8 cellular contexts compared by ENCODE assay signal in the genomic region with DNA sequence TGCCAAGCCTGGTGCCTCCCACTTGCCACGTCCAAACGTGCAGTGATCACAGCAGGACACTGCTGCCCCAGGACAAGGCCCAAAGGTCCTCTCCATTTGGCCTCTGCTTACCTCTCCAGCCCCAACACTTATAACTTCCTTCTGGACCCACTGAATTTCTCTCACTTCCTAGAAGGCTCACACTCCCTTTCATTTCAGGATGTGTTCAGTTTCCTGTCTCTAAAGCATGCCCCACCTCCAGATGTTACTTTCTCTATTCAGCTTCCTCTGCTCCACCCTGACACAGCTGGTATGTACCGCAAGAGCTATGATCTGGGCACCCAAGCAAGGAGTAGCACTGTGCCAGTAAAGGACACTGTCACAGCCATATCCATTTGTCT. TPM values are rescaled to one million over a fixed set of nuclear protein-coding genes. Genes with fewer than 3 reads are reported as not detected.
DNase-seq lines count a peak whose midpoint lies in the region; ATAC-seq and TF ChIP-seq lines count a peak whose summit lies in the region.

No MANE protein-coding gene starts in this region.

- peaks cover 3 to 5% of the 10 kb centered on the region in 2 donors for H3K36me3 Mint-ChIP-seq in CD14-positive monocyte

- intact Hi-C loops in CD14-positive monocyte (cut with micrococcal nuclease): no loop called here

- no peak overlapping the region for H2AK5ac ChIP-seq in trophoblast cell (ENCODE audit: low read length)

- no peak overlapping the region for H3K4me2 ChIP-seq in trophoblast cell (ENCODE audit: low read length)

- no peak overlapping the region for H4K91ac ChIP-seq in trophoblast cell (ENCODE audit: low read depth, low read length)

- H3K4me3 Mint-ChIP-seq in CD14-positive monocyte: peak overlapping the region; percentile 88 to 95

- H3K9me3 Mint-ChIP-seq in CD14-positive monocyte: peaks cover 0 to 9% (median 6%) of the 10 kb centered on the region in 7 donors

- peaks cover 1 to 2% (median 2%) of the 10 kb centered on the region in 3 donors for H3K27me3 Mint-ChIP-seq in CD14-positive monocyte (ENCODE audit: low read depth in 3 of 3)

- WGBS in trophoblast cell (ENCODE audit: extremely low coverage, insufficient coverage, insufficient read length): no CpG with 5 or more reads among the region's 3 CpGs

- no peaks in the 10 kb centered on the region for H3K79me1 ChIP-seq in trophoblast cell (ENCODE audit: low read length)

- H2BK12ac ChIP-seq in trophoblast cell (ENCODE audit: low read length): no peak overlapping the region

- no peak overlapping the region for H3K27ac ChIP-seq in trophoblast cell (ENCODE audit: low read depth, low read length)

- H3K23ac ChIP-seq in trophoblast cell (ENCODE audit: low read length): no peak overlapping the region

- H3K18ac ChIP-seq in trophoblast cell (ENCODE audit: low read length): no peak overlapping the region

- no peak overlapping the region for H2AFZ ChIP-seq in trophoblast cell (ENCODE audit: insufficient read depth, low read length, poor library complexity)

- peaks cover 2% of the 10 kb centered on the region for H3K79me2 ChIP-seq in trophoblast cell (ENCODE audit: control insufficient read depth, insufficient read depth, low read length, poor library complexity)

- DNase-seq in CD14-positive monocyte (ENCODE audit: low spot score) (peak; percentile 56), fibroblast of peridontal ligament (ENCODE audit: extremely low read depth) (peak; percentile 27), trophoblast cell (no peak), mucosa of gallbladder (ENCODE audit: low spot score) (no peak)
- peak; percentile 13 for DNase-seq in activated CD4-positive, alpha-beta T cell treated with anti-CD3 and anti-CD28 coated beads for 1 hour
- peak; percentile 19 to 36 for DNase-seq in stimulated activated CD4-positive, alpha-beta T cell treated with anti-CD3 and anti-CD28 coated beads, Interleukin-2, amount 100 ng/mL, for 24 hours

- H2BK120ac ChIP-seq in trophoblast cell (ENCODE audit: insufficient read depth, low read length, poor library complexity): no peak overlapping the region

- no peak overlapping the region for H4K12ac ChIP-seq in trophoblast cell (ENCODE audit: low read depth, low read length)

- ATAC-seq in GM19395 (IDR thresholded peaks at IDR 0.05; ENCODE audit: unreplicated experiment): peak; percentile 94
- peak; percentile 98 for ATAC-seq in HG03442 (IDR thresholded peaks at IDR 0.05; ENCODE audit: unreplicated experiment)

- no peak overlapping the region for H3K4ac ChIP-seq in trophoblast cell (ENCODE audit: low read depth, low read length)

- no peak overlapping the region for H2BK5ac ChIP-seq in trophoblast cell (ENCODE audit: low read depth, low read length, poor library complexity)

- no peak overlapping the region for H3K4me3 ChIP-seq in trophoblast cell (ENCODE audit: low read depth, low read length)

- TF ChIP-seq CTCF in CD14-positive monocyte (IDR thresholded peaks at IDR 0.05): no peak

- H3K9me3 ChIP-seq in trophoblast cell (ENCODE audit: insufficient read depth, low read depth, low read length): no peaks in the 10 kb centered on the region

- peak overlapping the region; percentile 82 to 95 (median 93) for H3K27ac Mint-ChIP-seq in CD14-positive monocyte

- peaks cover 27% of the 10 kb centered on the region for H3K4me1 Mint-ChIP-seq in CD14-positive monocyte

- no peak overlapping the region for H3K9ac ChIP-seq in trophoblast cell (ENCODE audit: low read length)

- H4K8ac ChIP-seq in trophoblast cell (ENCODE audit: low read depth, low read length): no peak overlapping the region

- H3K4me1 ChIP-seq in trophoblast cell (ENCODE audit: control insufficient read depth in 1 of 2, insufficient read depth in 2 of 2, low read length in 2 of 2): no peaks in the 10 kb centered on the region

- H3K36me3 ChIP-seq in trophoblast cell (ENCODE audit: control insufficient read depth in 1 of 2, insufficient read depth in 2 of 2, low read length in 2 of 2): no peaks in the 10 kb centered on the region

- H3K27me3 ChIP-seq in trophoblast cell (ENCODE audit: insufficient read depth, low read length): no peaks in the 10 kb centered on the region

- no peak overlapping the region for H3K14ac ChIP-seq in trophoblast cell (ENCODE audit: low read length)

RNA-seq across cellular contexts. Expression of a gene that starts 33.0 kb away (rescaled TPM):
- 1 to 10 TPM; 1.3 to 2.5 TPM for polyA plus RNA-seq in CD14-positive monocyte
- 0.22 and 1.1 TPM in 2 replicates for polyA plus RNA-seq in trophoblast cell (2013)
- 9.4 TPM for total RNA-seq in mucosa of gallbladder

RNA-seq across cellular contexts. Expression of a gene that starts 51.6 kb away (rescaled TPM):
- polyA plus RNA-seq in CD14-positive monocyte: 10 to 100 TPM; 13.4 to 17.3 TPM
- polyA plus RNA-seq in trophoblast cell (2013): 5.2 and 6.2 TPM in 2 replicates
- total RNA-seq in mucosa of gallbladder: 15.9 TPM

RNA-seq across cellular contexts. Expression of a gene that starts 51.7 kb away (rescaled TPM):
- polyA plus RNA-seq in CD14-positive monocyte: under 1 TPM; 0.11 to 0.86 TPM
- polyA plus RNA-seq in trophoblast cell (2013): 5.9 and 6.0 TPM in 2 replicates
- 7.7 TPM for total RNA-seq in mucosa of gallbladder

Comparison
In these comparisons a context has a peak if more than half of its experiments do, and no peak if none do; other contexts are left out.
1. DNase-seq: peak in CD14-positive monocyte (single experiment), activated CD4-positive, alpha-beta T cell treated with anti-CD3 and anti-CD28 coated beads for 1 hour (single experiment), fibroblast of peridontal ligament (single experiment) and stimulated activated CD4-positive, alpha-beta T cell treated with anti-CD3 and anti-CD28 coated beads, Interleukin-2, amount 100 ng/mL, for 24 hours (2 of 2); none in trophoblast cell (0 of 2) and mucosa of gallbladder (single experiment).